15 cellular contexts compared by ENCODE assay signal in genomic region chr17:57521606-57522435, GRCh38.
DNase-seq lines count a peak whose midpoint lies in the region; ATAC-seq and TF ChIP-seq lines count a peak whose summit lies in the region.
"Had no signal": no experiment of that assay in that cellular context is flagged by ENCODE, and none has a peak within 500 bp of the region (broad histone marks: within the 10 kb centered on the region; RNA-seq: fewer than 3 reads in every experiment).

No MANE protein-coding gene starts in this region.

- H3K4me2 ChIP-seq in OCI-LY1 (ENCODE audit: low read length) (peak overlapping the region; percentile 28; the same call in 1 of the 2 replicates), mesendoderm (ENCODE audit: low read length) (no peak overlapping the region)

- H3K27ac ChIP-seq in cardiac muscle cell (peak overlapping the region; percentile 87), OCI-LY1 (ENCODE audit: low read depth, low read length, poor library complexity, severe bottlenecking) (peak overlapping the region; percentile 100), mesendoderm (ENCODE audit: low read depth, low read length) (no peak overlapping the region), thyroid gland (peak overlapping the region; percentile 68 to 88 (median 68))
- H3K27ac ChIP-seq: gastroesophageal sphincter, RWPE1, tibial nerve had no signal

- H2BK120ac ChIP-seq in mesendoderm (ENCODE audit: low read depth, low read length) = no peak overlapping the region

- H3K23ac ChIP-seq in mesendoderm (ENCODE audit: low read length) = no peak overlapping the region

- H3K36me3 ChIP-seq in cardiac muscle cell (no peaks in the 10 kb centered on the region), OCI-LY1 (ENCODE audit: insufficient read depth, low read length) (peaks cover 6% of the 10 kb centered on the region; the same call in 1 of the 2 replicates), mesendoderm (ENCODE audit: control insufficient read depth, insufficient read depth, low read length) (no peaks in the 10 kb centered on the region), thyroid gland (no peaks in the 10 kb centered on the region)
- H3K36me3 ChIP-seq: gastroesophageal sphincter, tibial nerve had no signal

- peaks cover 64% of the 10 kb centered on the region for H3K4me1 ChIP-seq in cardiac muscle cell (ENCODE audit: low read depth)
- peaks cover 100% of the 10 kb centered on the region for H3K4me1 ChIP-seq in OCI-LY1 (ENCODE audit: insufficient read depth, low read length, severe bottlenecking)
- H3K4me1 ChIP-seq in mesendoderm (ENCODE audit: control insufficient read depth, low read depth, low read length) = peaks cover 5% of the 10 kb centered on the region
- H3K4me1 ChIP-seq in thyroid gland = peaks cover 46 to 71% of the 10 kb centered on the region in 2 donors

- H3K9me3 ChIP-seq in cardiac muscle cell (ENCODE audit: low read depth) (no peaks in the 10 kb centered on the region), OCI-LY1 (ENCODE audit: low read length) (no peaks in the 10 kb centered on the region), thyroid gland (no peaks in the 10 kb centered on the region)
- H3K9me3 ChIP-seq: gastroesophageal sphincter, tibial nerve had no signal

- intact Hi-C loops in Right ventricle myocardium inferior (cut with DNase I) = loop anchor here (10.0 kb wide), 1 partner anchor 143 kb away; no protein-coding TSS in a partner anchor
- intact Hi-C loops in thyroid gland (cut with DNase I) = no loop called here

- no peaks in the 10 kb centered on the region for H3K27me3 ChIP-seq in cardiac muscle cell
- H3K27me3 ChIP-seq in OCI-LY1 (ENCODE audit: insufficient read depth, low read length) = no peaks in the 10 kb centered on the region
- H3K27me3 ChIP-seq in mesendoderm (ENCODE audit: insufficient read depth, low read length, poor library complexity) = no peaks in the 10 kb centered on the region
- no peaks in the 10 kb centered on the region for H3K27me3 ChIP-seq in thyroid gland
- H3K27me3 ChIP-seq: gastroesophageal sphincter, tibial nerve had no signal

- H2BK15ac ChIP-seq in mesendoderm (replicated peaks; ENCODE audit: low read depth) = no peak overlapping the region

- H3K36me3 Mint-ChIP-seq in activated T-cell treated with anti-CD3 and anti-CD28 coated beads, Interleukin-2, amount 50 U/mL, for 24 hours (ENCODE audit: low read depth) = no peaks in the 10 kb centered on the region

- no peaks in the 10 kb centered on the region; the same call in 1 of the 2 replicates for H3K79me2 ChIP-seq in OCI-LY1 (ENCODE audit: insufficient read depth, low read length)
- H3K79me2 ChIP-seq in mesendoderm (ENCODE audit: control insufficient read depth, insufficient read depth, low read length) = no peaks in the 10 kb centered on the region

- H3K18ac ChIP-seq in mesendoderm (ENCODE audit: low read length) = no peak overlapping the region

- ATAC-seq in Right ventricle myocardium inferior = no peak
- no peak for ATAC-seq in GM21381 (IDR thresholded peaks at IDR 0.05; ENCODE audit: unreplicated experiment)
- ATAC-seq: gastroesophageal sphincter had no signal

- peak in 1 of 2 donors; percentile 36 for TF ChIP-seq POLR2A in thyroid gland (IDR thresholded peaks at IDR 0.05)

- no peak overlapping the region for H3K56ac ChIP-seq in mesendoderm (ENCODE audit: low read length)

- H2AK5ac ChIP-seq in mesendoderm (ENCODE audit: low read length) = no peak overlapping the region

- no peaks in the 10 kb centered on the region for H3K27me3 Mint-ChIP-seq in activated T-cell treated with anti-CD3 and anti-CD28 coated beads, Interleukin-2, amount 50 U/mL, for 24 hours

- H3F3A ChIP-seq in OCI-LY1 (ENCODE audit: insufficient read depth, low read length) = peaks cover 14% of the 10 kb centered on the region

- TF ChIP-seq CTCF in cardiac muscle cell (IDR thresholded peaks at IDR 0.05; ENCODE audit: low read depth, low read length) (no peak), OCI-LY1 (IDR thresholded peaks at IDR 0.05; ENCODE audit: low read length) (no peak), thyroid gland (IDR thresholded peaks at IDR 0.05) (no peak)

- H3K4me3 Mint-ChIP-seq in activated T-cell treated with anti-CD3 and anti-CD28 coated beads, Interleukin-2, amount 50 U/mL, for 24 hours = no peak overlapping the region

- H3K4me1 Mint-ChIP-seq in activated T-cell treated with anti-CD3 and anti-CD28 coated beads, Interleukin-2, amount 50 U/mL, for 24 hours (ENCODE audit: low read depth) = peaks cover 21% of the 10 kb centered on the region

- no peak for DNase-seq in cardiac muscle cell (ENCODE audit: low read depth in 1 of 2, low spot score in 1 of 2)
- DNase-seq in Right ventricle myocardium inferior (ENCODE audit: missing footprints) = no peak
- DNase-seq in mesendoderm = no peak
- DNase-seq in thyroid gland = peak; percentile 33 to 50
- no peak for DNase-seq in SKM-1 (lab: John Stamatoyannopoulos, UW; ENCODE audit: unreplicated experiment)
- no peak for DNase-seq in activated T-cell treated with anti-CD3 and anti-CD28 coated beads, Interleukin-2, amount 50 U/mL, for 24 hours
- DNase-seq: activated CD8-positive, alpha-beta memory T cell treated with anti-CD3 and anti-CD28 coated beads, Interleukin-2, amount 50 U/mL, for 4 hours; effector CD8-positive, alpha-beta T cell; GF-D8 had no signal

- no peaks in the 10 kb centered on the region for H3K79me1 ChIP-seq in mesendoderm (ENCODE audit: low read length)

- H3K4ac ChIP-seq in mesendoderm (ENCODE audit: low read depth, low read length) = peak overlapping the region; percentile 21

- WGBS in mesendoderm (ENCODE audit: extremely low coverage, insufficient coverage, low lambda C conversion rate) = no CpG with 5 or more reads among the region's 14 CpGs
- 46 to 57% methylated on average over 14 of the region's 14 CpGs for WGBS in thyroid gland, 2 donors

- H3K9me2 ChIP-seq in OCI-LY1 (ENCODE audit: low read depth, low read length) = no peaks in the 10 kb centered on the region

- no peak overlapping the region for H2AFZ ChIP-seq in OCI-LY1 (ENCODE audit: low read length)

- no peak overlapping the region for H4K8ac ChIP-seq in mesendoderm (ENCODE audit: low read depth, low read length)

- H2BK5ac ChIP-seq in mesendoderm (ENCODE audit: low read length) = no peak overlapping the region

- H3K4me3 ChIP-seq in cardiac muscle cell (no peak overlapping the region), OCI-LY1 (ENCODE audit: low read depth, low read length, poor library complexity, severe bottlenecking) (no peak overlapping the region), mesendoderm (ENCODE audit: low read length) (no peak overlapping the region), thyroid gland (replicated peaks in 1 of 3) (no peak overlapping the region)
- H3K4me3 ChIP-seq: gastroesophageal sphincter, lung, tibial nerve had no signal

- H3K27ac Mint-ChIP-seq in activated T-cell treated with anti-CD3 and anti-CD28 coated beads, Interleukin-2, amount 50 U/mL, for 24 hours = no peak overlapping the region

- H3K9ac ChIP-seq in OCI-LY1 (ENCODE audit: low read length) (peak overlapping the region; percentile 77), mesendoderm (ENCODE audit: low read length) (no peak overlapping the region)

- no peaks in the 10 kb centered on the region for H4K20me1 ChIP-seq in OCI-LY1 (ENCODE audit: insufficient read depth, low read length)

- no peak overlapping the region for H4K5ac ChIP-seq in mesendoderm (ENCODE audit: low read length)

- no peaks in the 10 kb centered on the region for H3K9me3 Mint-ChIP-seq in activated T-cell treated with anti-CD3 and anti-CD28 coated beads, Interleukin-2, amount 50 U/mL, for 24 hours

Comparison
In these comparisons a context has a peak if more than half of its experiments do, and no peak if none do; other contexts are left out.
1. DNase-seq: peak in thyroid gland (2 of 2); none in cardiac muscle cell (0 of 2), Right ventricle myocardium inferior (single experiment), mesendoderm (single experiment), SKM-1 (single experiment) and activated T-cell treated with anti-CD3 and anti-CD28 coated beads, Interleukin-2, amount 50 U/mL, for 24 hours (single experiment).